Comparison of ENCODE assay signal across 8 cellular contexts in the genomic region with DNA sequence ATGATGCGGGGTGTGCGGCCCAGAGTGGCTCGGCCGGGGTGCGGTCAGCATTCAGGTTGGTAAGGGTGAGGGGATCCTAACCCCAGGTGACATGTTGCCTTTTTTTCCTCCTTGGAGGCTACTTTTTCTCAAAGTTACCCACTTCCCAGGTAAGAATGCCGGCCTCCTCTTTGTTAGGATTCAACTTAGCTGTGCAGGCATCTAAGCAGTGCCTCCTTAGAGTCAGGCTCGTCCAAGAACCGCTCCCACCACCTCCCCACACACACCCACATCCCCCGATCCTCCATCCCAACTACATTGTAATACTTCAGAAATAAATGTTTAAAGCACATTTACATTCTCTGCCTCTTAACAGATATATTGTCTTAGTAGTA. TPM values are rescaled to one million over a fixed set of nuclear protein-coding genes. Genes with fewer than 3 reads are reported as not detected.
DNase-seq lines count a peak whose midpoint lies in the region; ATAC-seq and TF ChIP-seq lines count a peak whose summit lies in the region.

No MANE protein-coding gene starts in this region.

- H3K27ac Mint-ChIP-seq in WTC11 = no peak overlapping the region
- H3K27ac Mint-ChIP-seq in stimulated activated memory B cell treated with anti-CD40 and anti-IgM and Interleukin-4, amounts not matched to agents 10 μg/mL and 1 μg/mL and 100 μg/mL, for 72 hours = no peak overlapping the region

- H3K4me1 Mint-ChIP-seq in WTC11 = peaks cover 19% of the 10 kb centered on the region
- peaks cover 13% of the 10 kb centered on the region for H3K4me1 Mint-ChIP-seq in stimulated activated memory B cell treated with anti-CD40 and anti-IgM and Interleukin-4, amounts not matched to agents 10 μg/mL and 1 μg/mL and 100 μg/mL, for 72 hours

- 100% methylated on average over 1 of the region's 9 CpGs for WGBS in iPS DF 6.9 (ENCODE audit: insufficient coverage, insufficient read length)

- H3K4me3 Mint-ChIP-seq in WTC11 = peak overlapping the region; percentile 72
- peak overlapping the region; percentile 85 for H3K4me3 Mint-ChIP-seq in stimulated activated memory B cell treated with anti-CD40 and anti-IgM and Interleukin-4, amounts not matched to agents 10 μg/mL and 1 μg/mL and 100 μg/mL, for 72 hours

- no peak overlapping the region for H3K27ac ChIP-seq in iPS DF 6.9 (ENCODE audit: low read length)

- H3K27me3 Mint-ChIP-seq in WTC11 (ENCODE audit: low read depth) = peaks cover 65% of the 10 kb centered on the region
- peaks cover 53% of the 10 kb centered on the region for H3K27me3 Mint-ChIP-seq in stimulated activated memory B cell treated with anti-CD40 and anti-IgM and Interleukin-4, amounts not matched to agents 10 μg/mL and 1 μg/mL and 100 μg/mL, for 72 hours

- no peaks in the 10 kb centered on the region for H3K36me3 ChIP-seq in iPS DF 6.9 (ENCODE audit: control insufficient read depth, insufficient read depth, low read length)

- CTCF ChIA-PET in WTC11 (lab: Charles Lee) = interaction anchor here (1.3 to 2.8 kb wide), 2 partner anchors 18 to 484 kb away, joined by 4 to 17 read pairs; no protein-coding TSS in a partner anchor

- no peaks in the 10 kb centered on the region for H3K9me3 Mint-ChIP-seq in WTC11
- no peaks in the 10 kb centered on the region for H3K9me3 Mint-ChIP-seq in stimulated activated memory B cell treated with anti-CD40 and anti-IgM and Interleukin-4, amounts not matched to agents 10 μg/mL and 1 μg/mL and 100 μg/mL, for 72 hours

- peak overlapping the region; percentile 65; the same call in 1 of the 2 replicates for H3K4me3 ChIP-seq in iPS DF 6.9 (ENCODE audit: low read length)

- POLR2A ChIA-PET in WTC11 (lab: Charles Lee) = no interaction called here

- H3K9me3 ChIP-seq in iPS DF 6.9 (ENCODE audit: control insufficient read depth, insufficient read depth, low read length) = no peaks in the 10 kb centered on the region

- H3K27me3 ChIP-seq in iPS DF 6.9 (ENCODE audit: control insufficient read depth, insufficient read depth, low read length) = peaks cover 10% of the 10 kb centered on the region; the same call in 1 of the 2 replicates

- peak; percentile 2; the same call in 1 of the 2 replicates for ATAC-seq in WTC11
- ATAC-seq in stimulated activated memory B cell treated with anti-CD40 and anti-IgM and Interleukin-4, amounts not matched to agents 10 μg/mL and 1 μg/mL and 100 μg/mL, for 72 hours = no peak

- DNase-seq in DMS53 (lab: John Stamatoyannopoulos, UW) (peak; percentile 57), DMS53 treated with DMSO at 0.1 percent for 48 hours (lab: John Stamatoyannopoulos, UW; ENCODE audit: unreplicated experiment) (no peak), WTC11 (ENCODE audit: low spot score) (no peak), iPS DF 6.9 (ENCODE audit: low read depth, low spot score) (no peak), NCI-H1105 (lab: John Stamatoyannopoulos, UW) (no peak), retina (no peak), globus pallidus (ENCODE audit: low spot score) (no peak)

- TF ChIP-seq CTCF in WTC11 (IDR thresholded peaks at IDR 0.05) = no peak

- no peaks in the 10 kb centered on the region for H3K36me3 Mint-ChIP-seq in WTC11
- H3K36me3 Mint-ChIP-seq in stimulated activated memory B cell treated with anti-CD40 and anti-IgM and Interleukin-4, amounts not matched to agents 10 μg/mL and 1 μg/mL and 100 μg/mL, for 72 hours = no peaks in the 10 kb centered on the region

- H3K4me1 ChIP-seq in iPS DF 6.9 (ENCODE audit: control insufficient read depth, insufficient read depth, low read length) = 0 out of 2 replicates have a peak, but pooled peaks cover 1% of the 10 kb centered on the region

TF ChIP-seq in WTC11, 78 proteins besides CTCF, POLR2A, EP300 and RAD21:
- no peak for TF ChIP-seq RELA (CRISPR knock-in tag; IDR thresholded peaks at IDR 0.05; ENCODE audit: borderline replicate concordance)
- no peak for TF ChIP-seq NFATC4 (CRISPR knock-in tag; IDR thresholded peaks at IDR 0.05)
- TF ChIP-seq ZNF396 (CRISPR knock-in tag; IDR thresholded peaks at IDR 0.05; ENCODE audit: borderline replicate concordance) = no peak
- TF ChIP-seq, protein P1, sequence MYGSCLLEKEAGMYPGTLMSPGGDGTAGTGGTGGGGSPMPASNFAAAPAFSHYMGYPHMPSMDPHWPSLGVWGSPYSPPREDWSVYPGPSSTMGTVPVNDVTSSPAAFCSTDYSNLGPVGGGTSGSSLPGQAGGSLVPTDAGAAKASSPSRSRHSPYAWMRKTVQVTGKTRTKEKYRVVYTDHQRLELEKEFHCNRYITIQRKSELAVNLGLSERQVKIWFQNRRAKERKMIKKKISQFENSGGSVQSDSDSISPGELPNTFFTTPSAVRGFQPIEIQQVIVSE (CRISPR knock-in tag; IDR thresholded peaks at IDR 0.05; ENCODE audit: borderline replicate concordance) = no peak
- TF ChIP-seq, protein P2, sequence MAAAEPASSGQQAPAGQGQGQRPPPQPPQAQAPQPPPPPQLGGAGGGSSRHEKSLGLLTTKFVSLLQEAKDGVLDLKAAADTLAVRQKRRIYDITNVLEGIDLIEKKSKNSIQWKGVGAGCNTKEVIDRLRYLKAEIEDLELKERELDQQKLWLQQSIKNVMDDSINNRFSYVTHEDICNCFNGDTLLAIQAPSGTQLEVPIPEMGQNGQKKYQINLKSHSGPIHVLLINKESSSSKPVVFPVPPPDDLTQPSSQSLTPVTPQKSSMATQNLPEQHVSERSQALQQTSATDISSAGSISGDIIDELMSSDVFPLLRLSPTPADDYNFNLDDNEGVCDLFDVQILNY (CRISPR knock-in tag; IDR thresholded peaks at IDR 0.05) = no peak
- TF ChIP-seq, protein P3, sequence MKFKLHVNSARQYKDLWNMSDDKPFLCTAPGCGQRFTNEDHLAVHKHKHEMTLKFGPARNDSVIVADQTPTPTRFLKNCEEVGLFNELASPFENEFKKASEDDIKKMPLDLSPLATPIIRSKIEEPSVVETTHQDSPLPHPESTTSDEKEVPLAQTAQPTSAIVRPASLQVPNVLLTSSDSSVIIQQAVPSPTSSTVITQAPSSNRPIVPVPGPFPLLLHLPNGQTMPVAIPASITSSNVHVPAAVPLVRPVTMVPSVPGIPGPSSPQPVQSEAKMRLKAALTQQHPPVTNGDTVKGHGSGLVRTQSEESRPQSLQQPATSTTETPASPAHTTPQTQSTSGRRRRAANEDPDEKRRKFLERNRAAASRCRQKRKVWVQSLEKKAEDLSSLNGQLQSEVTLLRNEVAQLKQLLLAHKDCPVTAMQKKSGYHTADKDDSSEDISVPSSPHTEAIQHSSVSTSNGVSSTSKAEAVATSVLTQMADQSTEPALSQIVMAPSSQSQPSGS (CRISPR knock-in tag; IDR thresholded peaks at IDR 0.05; ENCODE audit: borderline replicate concordance, low read depth) = no peak
- no peak for TF ChIP-seq KAT7 (CRISPR knock-in tag; IDR thresholded peaks at IDR 0.05; ENCODE audit: borderline replicate concordance)
- TF ChIP-seq, protein P4, sequence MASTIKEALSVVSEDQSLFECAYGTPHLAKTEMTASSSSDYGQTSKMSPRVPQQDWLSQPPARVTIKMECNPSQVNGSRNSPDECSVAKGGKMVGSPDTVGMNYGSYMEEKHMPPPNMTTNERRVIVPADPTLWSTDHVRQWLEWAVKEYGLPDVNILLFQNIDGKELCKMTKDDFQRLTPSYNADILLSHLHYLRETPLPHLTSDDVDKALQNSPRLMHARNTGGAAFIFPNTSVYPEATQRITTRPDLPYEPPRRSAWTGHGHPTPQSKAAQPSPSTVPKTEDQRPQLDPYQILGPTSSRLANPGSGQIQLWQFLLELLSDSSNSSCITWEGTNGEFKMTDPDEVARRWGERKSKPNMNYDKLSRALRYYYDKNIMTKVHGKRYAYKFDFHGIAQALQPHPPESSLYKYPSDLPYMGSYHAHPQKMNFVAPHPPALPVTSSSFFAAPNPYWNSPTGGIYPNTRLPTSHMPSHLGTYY (CRISPR knock-in tag; IDR thresholded peaks at IDR 0.05) = no peak
- TF ChIP-seq, protein P5, sequence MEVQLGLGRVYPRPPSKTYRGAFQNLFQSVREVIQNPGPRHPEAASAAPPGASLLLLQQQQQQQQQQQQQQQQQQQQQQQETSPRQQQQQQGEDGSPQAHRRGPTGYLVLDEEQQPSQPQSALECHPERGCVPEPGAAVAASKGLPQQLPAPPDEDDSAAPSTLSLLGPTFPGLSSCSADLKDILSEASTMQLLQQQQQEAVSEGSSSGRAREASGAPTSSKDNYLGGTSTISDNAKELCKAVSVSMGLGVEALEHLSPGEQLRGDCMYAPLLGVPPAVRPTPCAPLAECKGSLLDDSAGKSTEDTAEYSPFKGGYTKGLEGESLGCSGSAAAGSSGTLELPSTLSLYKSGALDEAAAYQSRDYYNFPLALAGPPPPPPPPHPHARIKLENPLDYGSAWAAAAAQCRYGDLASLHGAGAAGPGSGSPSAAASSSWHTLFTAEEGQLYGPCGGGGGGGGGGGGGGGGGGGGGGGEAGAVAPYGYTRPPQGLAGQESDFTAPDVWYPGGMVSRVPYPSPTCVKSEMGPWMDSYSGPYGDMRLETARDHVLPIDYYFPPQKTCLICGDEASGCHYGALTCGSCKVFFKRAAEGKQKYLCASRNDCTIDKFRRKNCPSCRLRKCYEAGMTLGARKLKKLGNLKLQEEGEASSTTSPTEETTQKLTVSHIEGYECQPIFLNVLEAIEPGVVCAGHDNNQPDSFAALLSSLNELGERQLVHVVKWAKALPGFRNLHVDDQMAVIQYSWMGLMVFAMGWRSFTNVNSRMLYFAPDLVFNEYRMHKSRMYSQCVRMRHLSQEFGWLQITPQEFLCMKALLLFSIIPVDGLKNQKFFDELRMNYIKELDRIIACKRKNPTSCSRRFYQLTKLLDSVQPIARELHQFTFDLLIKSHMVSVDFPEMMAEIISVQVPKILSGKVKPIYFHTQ (CRISPR knock-in tag; IDR thresholded peaks at IDR 0.05) = no peak
- TF ChIP-seq ZNF263 (CRISPR knock-in tag; IDR thresholded peaks at IDR 0.05; ENCODE audit: low read depth) = no peak
- TF ChIP-seq ZNF138 (CRISPR knock-in tag; conservative IDR thresholded peaks at IDR 0.05) = no peak
- no peak for TF ChIP-seq ZBTB21 (CRISPR knock-in tag; IDR thresholded peaks at IDR 0.05; ENCODE audit: borderline replicate concordance)
- no peak for TF ChIP-seq TP53 (CRISPR knock-in tag; IDR thresholded peaks at IDR 0.05)

RNA-seq across cellular contexts. Expression of a gene that starts 0.7 kb away (rescaled TPM):
- total RNA-seq in WTC11 (2021) = 0.09 to 0.26 TPM (median 0.16 TPM) in 3 replicates
